ENCODE assay signal across 8 cellular contexts in genomic region chr11:122743949-122744876, GRCh38.
A peak's percentile ranks its signal among the peaks of the same experiment; 100 is the strongest.
DNase-seq lines count a peak whose midpoint lies in the region; ATAC-seq and TF ChIP-seq lines count a peak whose summit lies in the region.

No MANE protein-coding gene starts in this region.

- H3K4me3 Mint-ChIP-seq in activated CD8-positive, alpha-beta T cell treated with anti-CD3 and anti-CD28 coated beads, Interleukin-2, amount 10 ng/mL, durations not matched to agents 7 days and 5 days: no peak overlapping the region

- intact Hi-C loops in left lung (cut with DNase I) (no loop called here), PC-3 (cut with micrococcal nuclease) (no loop called here)

- H3K9me2 ChIP-seq in PC-3 (replicated peaks; ENCODE audit: low read length): no peaks in the 10 kb centered on the region

- H3K79me2 ChIP-seq in PC-3 (ENCODE audit: low read length): peaks cover 7% of the 10 kb centered on the region; the same call in 1 of the 2 replicates

- H3K9ac ChIP-seq in PC-3 (ENCODE audit: low read length): no peak overlapping the region

- no TSS peak for BruUV-seq in PC-3 (replicated peaks; lab: Mats Ljungman, UMichigan)

- H3K36me3 ChIP-seq in left lung (no peaks in the 10 kb centered on the region), PC-3 (ENCODE audit: low read depth, low read length) (no peaks in the 10 kb centered on the region)

- POLR2A ChIA-PET in activated CD8-positive, alpha-beta T cell treated with anti-CD3 and anti-CD28 coated beads, Interleukin-2, amount 10 ng/mL, durations not matched to agents 7 days and 5 days (lab: Charles Lee): interaction anchor here (0.6 to 4.8 kb wide), 13 partner anchors 9 to 100 kb away, joined by 3 to 31 read pairs (median 4); partner anchors contain the start of gene UBASH3B
- POLR2A ChIA-PET in PC-3 (lab: Charles Lee; ENCODE audit: unreplicated experiment): interaction anchor here (0.6 kb wide), 1 partner anchor 47 kb away, joined by 4 read pairs; no protein-coding TSS in a partner anchor

- peaks cover 28% of the 10 kb centered on the region for H3K36me3 Mint-ChIP-seq in activated CD8-positive, alpha-beta T cell treated with anti-CD3 and anti-CD28 coated beads, Interleukin-2, amount 10 ng/mL, durations not matched to agents 7 days and 5 days (ENCODE audit: low read depth)

- CTCF ChIA-PET in activated CD8-positive, alpha-beta T cell treated with anti-CD3 and anti-CD28 coated beads, Interleukin-2, amount 10 ng/mL, durations not matched to agents 7 days and 5 days (lab: Charles Lee): interaction anchor here (1.1 to 7.5 kb wide), 15 partner anchors 10 to 111 kb away, joined by 3 to 108 read pairs (median 5); partner anchors contain the start of gene UBASH3B
- CTCF ChIA-PET in PC-3 (lab: Charles Lee): no interaction called here

- H3K27ac ChIP-seq in left lung (peak overlapping the region; percentile 13 to 33), PC-3 (ENCODE audit: low read length) (no peak overlapping the region)

- peak overlapping the region; percentile 56 for H3K4me3 ChIP-seq in Jurkat, Clone E6-1 (ENCODE audit: low read length)
- H3K4me3 ChIP-seq in left lung (no peak overlapping the region), PC-3 (ENCODE audit: low read length) (no peak overlapping the region)

- H3K27ac Mint-ChIP-seq in activated CD8-positive, alpha-beta T cell treated with anti-CD3 and anti-CD28 coated beads, Interleukin-2, amount 10 ng/mL, durations not matched to agents 7 days and 5 days: no peak overlapping the region

- no peaks in the 10 kb centered on the region for H3K27me3 Mint-ChIP-seq in activated CD8-positive, alpha-beta T cell treated with anti-CD3 and anti-CD28 coated beads, Interleukin-2, amount 10 ng/mL, durations not matched to agents 7 days and 5 days (ENCODE audit: low read depth)

- no peaks in the 10 kb centered on the region for H4K20me1 ChIP-seq in PC-3 (ENCODE audit: low read length)

- ATAC-seq in GM19463 (IDR thresholded peaks at IDR 0.05; ENCODE audit: unreplicated experiment) (peak; percentile 39), left lung (peak; percentile 30), PC-3 (no peak)
- peak; percentile 83 for ATAC-seq in activated CD8-positive, alpha-beta T cell treated with anti-CD3 and anti-CD28 coated beads, Interleukin-2, amount 10 ng/mL, durations not matched to agents 7 days and 5 days

- peaks cover 16% of the 10 kb centered on the region for H3K4me1 Mint-ChIP-seq in activated CD8-positive, alpha-beta T cell treated with anti-CD3 and anti-CD28 coated beads, Interleukin-2, amount 10 ng/mL, durations not matched to agents 7 days and 5 days (ENCODE audit: low read depth)

- H2AFZ ChIP-seq in PC-3 (ENCODE audit: low read length): no peak overlapping the region

- H3K9me3 ChIP-seq in left lung (no peaks in the 10 kb centered on the region), PC-3 (ENCODE audit: low read length) (no peaks in the 10 kb centered on the region)

- peak; percentile 96 for DNase-seq in Jurkat, Clone E6-1 (ENCODE audit: low read depth, low spot score)
- DNase-seq in activated CD8-positive, alpha-beta T cell treated with anti-CD3 and anti-CD28 coated beads, Interleukin-2, amount 10 ng/mL, durations not matched to agents 7 days and 5 days: peak; percentile 88
- DNase-seq in left lung: peak in 1 of 2 donors; percentile 61
- DNase-seq in stimulated activated naive CD4-positive, alpha-beta T cell (lab: John Stamatoyannopoulos, UW): peak; percentile 61 to 81 (median 72)
- DNase-seq in PC-3: no peak
- no peak for DNase-seq in ACHN
- DNase-seq in SW480 (ENCODE audit: low spot score): no peak

- no peaks in the 10 kb centered on the region for H3K9me3 Mint-ChIP-seq in activated CD8-positive, alpha-beta T cell treated with anti-CD3 and anti-CD28 coated beads, Interleukin-2, amount 10 ng/mL, durations not matched to agents 7 days and 5 days (ENCODE audit: insufficient read depth)

- H3F3A ChIP-seq in PC-3 (ENCODE audit: low read length, unreplicated experiment): no peaks in the 10 kb centered on the region

- H3K27me3 ChIP-seq in left lung: no peaks in the 10 kb centered on the region
- no peaks in the 10 kb centered on the region for H3K27me3 ChIP-seq in PC-3 (ENCODE audit: low read length)

- TF ChIP-seq CTCF in left lung (IDR thresholded peaks at IDR 0.05) (no peak), PC-3 (conservative IDR thresholded peaks at IDR 0.05; ENCODE audit: low read depth, low read length) (no peak)

- in situ Hi-C loops in ACHN (cut with HindIII; ENCODE audit: low pct_ligation_motif_present, low pct_unique_long_range_greater_than_20kb, low sequenced_read_pairs): no loop called here

- H3K4me2 ChIP-seq in PC-3 (ENCODE audit: low read length): no peak overlapping the region

- H3K4me1 ChIP-seq in left lung: peaks cover 26 to 86% of the 10 kb centered on the region in 2 donors
- peaks cover 12% of the 10 kb centered on the region for H3K4me1 ChIP-seq in PC-3 (ENCODE audit: insufficient read depth, low read length)

Comparison
In these comparisons a context has a peak if more than half of its experiments do, and no peak if none do; other contexts are left out.
1. DNase-seq: peak in Jurkat, Clone E6-1 (single experiment), activated CD8-positive, alpha-beta T cell treated with anti-CD3 and anti-CD28 coated beads, Interleukin-2, amount 10 ng/mL, durations not matched to agents 7 days and 5 days (single experiment) and stimulated activated naive CD4-positive, alpha-beta T cell (6 of 6); none in PC-3 (single experiment), ACHN (single experiment) and SW480 (single experiment).